14 cellular contexts compared by ENCODE assay signal in the genomic region with DNA sequence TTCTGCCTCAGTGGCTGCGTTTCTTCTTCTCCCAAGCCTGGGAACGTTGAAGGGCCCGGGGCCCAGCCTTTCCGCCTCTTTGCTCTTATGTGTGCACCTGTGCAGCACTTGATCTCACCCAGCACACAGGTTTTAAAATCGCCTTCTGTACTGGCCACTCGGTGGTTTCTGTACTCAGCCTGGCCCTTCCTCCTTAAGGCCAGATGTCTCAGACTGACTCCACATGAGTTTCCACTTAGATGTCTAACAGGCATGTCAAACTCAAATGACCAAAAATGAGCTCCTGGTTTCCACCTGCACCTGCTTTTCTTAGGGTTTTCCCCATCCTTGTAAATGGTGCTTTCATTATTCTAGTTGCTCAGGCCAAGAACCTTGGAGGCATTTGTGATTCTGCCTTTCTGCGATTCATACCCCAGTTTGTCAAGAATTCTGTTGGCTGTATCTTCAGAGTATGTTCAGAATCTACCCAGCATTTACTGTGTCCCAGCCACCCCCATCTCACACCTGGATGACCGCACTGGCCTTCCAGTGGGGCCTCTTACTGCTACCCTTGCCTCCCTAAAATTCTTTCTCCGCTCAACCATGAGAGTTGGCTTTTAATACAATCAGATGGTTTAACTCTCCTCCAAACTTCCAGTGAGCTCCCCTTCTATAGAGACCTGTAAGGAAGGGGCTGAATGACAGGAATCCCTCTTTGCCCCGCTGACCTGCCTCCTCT. TPM values are rescaled to one million over a fixed set of nuclear protein-coding genes. Genes with fewer than 3 reads are reported as not detected.
DNase-seq lines count a peak whose midpoint lies in the region; ATAC-seq and FAIRE-seq lines count a peak whose summit lies in the region.
"Had no signal": no experiment of that assay in that cellular context is flagged by ENCODE, and none has a peak within 500 bp of the region (broad histone marks: within the 10 kb centered on the region; RNA-seq: fewer than 3 reads in every experiment).

No MANE protein-coding gene starts in this region.

- ATAC-seq in stimulated activated naive CD8-positive, alpha-beta T cell treated with anti-CD3 and anti-CD28 coated beads, Interleukin-15, Interleukin-2, amounts not matched to agents 100 U/mL and 50 U/mL, for 24 hours, result no peak
- ATAC-seq in HG02571 (IDR thresholded peaks at IDR 0.05; ENCODE audit: unreplicated experiment) (peak; percentile 74), sciatic nerve (no peak)
- ATAC-seq: GM23338 had no signal

- intact Hi-C loops in sciatic nerve (cut with DNase I), result no loop called here

- peak overlapping the region; percentile 52 for H3K27ac Mint-ChIP-seq in stimulated activated naive CD8-positive, alpha-beta T cell treated with anti-CD3 and anti-CD28 coated beads, Interleukin-15, Interleukin-2, amounts not matched to agents 100 ng/mL and 50 ng/mL, for 24 hours

- DNase-seq in stimulated activated naive CD8-positive, alpha-beta T cell treated with anti-CD3 and anti-CD28 coated beads, Interleukin-15, Interleukin-2, amounts not matched to agents 100 U/mL and 50 U/mL, for 24 hours, result no peak
- DNase-seq in RPMI8226, result peak; percentile 14
- DNase-seq in stimulated activated CD4-positive, alpha-beta T cell treated with anti-CD3 and anti-CD28 coated beads, Interleukin-1b, Interleukin-23, amount 100 ng/mL, for 48 hours, result no peak
- no peak for DNase-seq in inferior parietal cortex (ENCODE audit: extremely low spot score)
- DNase-seq in sciatic nerve (ENCODE audit: low spot score), result no peak
- DNase-seq in RCC 7860 (ENCODE audit: low spot score), result no peak
- DNase-seq: COR-L47, NCI-H2081 treated with DMSO at 0.1 percent for 48 hours, SIG-M5, small intestine had no signal

- peaks cover 87% of the 10 kb centered on the region for H3K4me1 Mint-ChIP-seq in stimulated activated naive CD8-positive, alpha-beta T cell treated with anti-CD3 and anti-CD28 coated beads, Interleukin-15, Interleukin-2, amounts not matched to agents 100 ng/mL and 50 ng/mL, for 24 hours (ENCODE audit: low read depth)

- H3K27me3 Mint-ChIP-seq in stimulated activated naive CD8-positive, alpha-beta T cell treated with anti-CD3 and anti-CD28 coated beads, Interleukin-15, Interleukin-2, amounts not matched to agents 100 ng/mL and 50 ng/mL, for 24 hours, result no peaks in the 10 kb centered on the region

- H3K4me3 Mint-ChIP-seq in stimulated activated naive CD8-positive, alpha-beta T cell treated with anti-CD3 and anti-CD28 coated beads, Interleukin-15, Interleukin-2, amounts not matched to agents 100 ng/mL and 50 ng/mL, for 24 hours, result no peak overlapping the region
- H3K4me3 Mint-ChIP-seq: GM23338 had no signal

- peaks cover 4% of the 10 kb centered on the region for H3K9me3 Mint-ChIP-seq in stimulated activated naive CD8-positive, alpha-beta T cell treated with anti-CD3 and anti-CD28 coated beads, Interleukin-15, Interleukin-2, amounts not matched to agents 100 ng/mL and 50 ng/mL, for 24 hours
- H3K9me3 Mint-ChIP-seq: GM23338 had no signal

- H3K36me3 Mint-ChIP-seq in stimulated activated naive CD8-positive, alpha-beta T cell treated with anti-CD3 and anti-CD28 coated beads, Interleukin-15, Interleukin-2, amounts not matched to agents 100 ng/mL and 50 ng/mL, for 24 hours (ENCODE audit: low read depth), result peaks cover 50% of the 10 kb centered on the region

- no peak for FAIRE-seq in RCC 7860 (lab: Jason Lieb, UNC)
- FAIRE-seq: frontal cortex, small intestine had no signal

RNA-seq across cellular contexts. Expression of gene TRAK1, which starts 2.2 kb away (rescaled TPM):
- total RNA-seq in sciatic nerve, result 50.2 TPM
